18 cellular contexts compared by ENCODE assay signal in genomic region chr2:11101430-11101829, GRCh38. TPM values are rescaled to one million over a fixed set of nuclear protein-coding genes. Genes with fewer than 3 reads are reported as not detected.
DNase-seq lines count a peak whose midpoint lies in the region; TF ChIP-seq lines count a peak whose summit lies in the region.
"Had no signal": no experiment of that assay in that cellular context is flagged by ENCODE, and none has a peak within 500 bp of the region (broad histone marks: within the 10 kb centered on the region; RNA-seq: fewer than 3 reads in every experiment).

No MANE protein-coding gene starts in this region.

- H3K27me3 Mint-ChIP-seq in osteocyte (ENCODE audit: unreplicated experiment): peaks cover 12% of the 10 kb centered on the region
- H3K27me3 Mint-ChIP-seq: CD4-positive, CD25-positive, alpha-beta regulatory T cell had no signal

- peak; percentile 51 for DNase-seq in activated effector memory CD4-positive, alpha-beta T cell treated with anti-CD3 and anti-CD28 coated beads, Interleukin-2, amount 50 U/mL, for 16 hours
- no peak for DNase-seq in activated effector memory CD4-positive, alpha-beta T cell treated with Interleukin-2 at 50 U/mL for 16 hours
- DNase-seq in ecto neural progenitor cell (ENCODE audit: low spot score) (peak; percentile 19), osteocyte (ENCODE audit: extremely low spot score, unreplicated experiment) (peak; percentile 62), AG08395 (ENCODE audit: low spot score) (no peak), GM13976 (ENCODE audit: low spot score) (no peak), midbrain (lab: John Stamatoyannopoulos, UW) (no peak)
- DNase-seq: BE2C; C1 segment of cervical spinal cord; CD4-positive, CD25-positive, alpha-beta regulatory T cell; CD8-positive, alpha-beta memory T cell; COR-L47; DMS 273 treated with DMSO at 0.1 percent for 48 hours; DMS53; GOT3; H7; HFFc6; IMR-90 had no signal

- TF ChIP-seq CTCF in osteocyte (IDR thresholded peaks at IDR 0.05) (no peak), GM13976 (IDR thresholded peaks at IDR 0.05; ENCODE audit: borderline replicate concordance, control extremely low read depth, extremely low read depth, insufficient read depth, missing control alignments) (no peak)

- no peaks in the 10 kb centered on the region for H3K4me1 Mint-ChIP-seq in osteocyte (ENCODE audit: unreplicated experiment)

- H3K9me3 Mint-ChIP-seq in osteocyte (ENCODE audit: unreplicated experiment): no peaks in the 10 kb centered on the region
- H3K9me3 Mint-ChIP-seq: CD4-positive, CD25-positive, alpha-beta regulatory T cell; CD8-positive, alpha-beta memory T cell; HFFc6 had no signal

- no peak overlapping the region for H3K4me3 Mint-ChIP-seq in osteocyte (ENCODE audit: unreplicated experiment)
- H3K4me3 Mint-ChIP-seq: CD4-positive, CD25-positive, alpha-beta regulatory T cell; CD8-positive, alpha-beta memory T cell; HFFc6 had no signal

- in situ Hi-C loops in GM13976 (cut with MboI; ENCODE audit: low sequenced_read_pairs, unreplicated experiment): no loop called here

- no peak overlapping the region for H3K27ac Mint-ChIP-seq in osteocyte (ENCODE audit: unreplicated experiment)
- H3K27ac Mint-ChIP-seq: HFFc6 had no signal

- no peaks in the 10 kb centered on the region for H3K36me3 Mint-ChIP-seq in osteocyte (ENCODE audit: unreplicated experiment)
- H3K36me3 Mint-ChIP-seq: CD4-positive, CD25-positive, alpha-beta regulatory T cell had no signal

RNA-seq across cellular contexts. Expression of gene SLC66A3, which starts 53.8 kb away (rescaled TPM):
- total RNA-seq in osteocyte: 23.3 and 29.9 TPM in 2 replicates

Comparison
In these comparisons a context has a peak if more than half of its experiments do, and no peak if none do; other contexts are left out.
1. DNase-seq: peak in activated effector memory CD4-positive, alpha-beta T cell treated with anti-CD3 and anti-CD28 coated beads, Interleukin-2, amount 50 U/mL, for 16 hours (single experiment), ecto neural progenitor cell (single experiment) and osteocyte (single experiment); none in activated effector memory CD4-positive, alpha-beta T cell treated with Interleukin-2 at 50 U/mL for 16 hours (single experiment), AG08395 (single experiment), GM13976 (single experiment) and midbrain (single experiment).